In the genomic region with DNA sequence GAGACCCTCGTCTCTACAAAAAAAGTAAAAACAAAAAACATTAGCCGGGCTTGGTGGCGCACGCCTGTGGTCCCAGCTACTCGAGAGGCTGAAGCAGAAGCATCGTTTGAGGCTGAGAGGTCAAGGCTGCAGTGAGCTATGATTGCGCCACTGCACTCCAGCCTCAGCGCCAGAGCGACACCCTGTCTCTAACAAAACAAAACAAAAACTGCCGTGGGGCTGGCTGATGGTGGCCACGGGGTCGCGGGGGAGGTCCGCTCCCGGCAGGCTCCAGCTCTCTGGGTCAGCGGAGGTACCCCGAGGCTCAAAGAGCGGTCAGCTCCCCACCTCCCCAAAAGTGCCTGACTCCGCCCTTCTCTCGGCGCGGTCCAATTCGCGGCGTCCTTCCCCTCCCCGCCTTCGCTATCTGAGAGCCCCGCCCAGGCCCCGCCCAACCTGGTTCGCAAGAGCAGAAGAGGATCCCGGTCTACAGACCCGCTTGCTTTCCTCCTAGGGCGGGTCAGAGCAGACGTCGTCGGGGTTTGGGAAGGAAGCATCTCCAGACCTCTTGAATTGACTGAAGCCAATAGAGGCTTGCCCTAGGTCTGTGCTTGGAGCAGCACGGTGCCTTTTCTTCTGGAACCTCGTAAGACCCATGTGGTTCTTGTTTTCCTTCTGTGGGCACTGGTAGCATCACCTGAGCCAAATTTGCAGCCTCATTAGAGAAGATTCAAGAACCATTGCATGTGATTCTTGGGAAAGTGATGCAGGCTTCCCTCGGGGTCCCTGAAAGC, we compare ENCODE assay signal across 1 cellular context.
A peak's percentile ranks its signal among the peaks of the same experiment; 100 is the strongest.
TF ChIP-seq lines count a peak whose summit lies in the region.

No MANE protein-coding gene starts in this region.

TF ChIP-seq in H1, 55 proteins besides CTCF, POLR2A, EP300 and RAD21 (continued from another document):
- TF ChIP-seq SP4 (IDR thresholded peaks at IDR 0.05; ENCODE audit: low read length) (no peak), BACH1 (IDR thresholded peaks at IDR 0.05; ENCODE audit: low read length) (no peak), MAFK (IDR thresholded peaks at IDR 0.05; ENCODE audit: low read depth, low read length) (no peak), CREB1 (IDR thresholded peaks at IDR 0.05) (no peak), RFX5 (IDR thresholded peaks at IDR 0.05; ENCODE audit: borderline replicate concordance, low read depth, low read length) (no peak), CEBPB (IDR thresholded peaks at IDR 0.05; ENCODE audit: low read depth, low read length) (peak; percentile 73), BRCA1 (IDR thresholded peaks at IDR 0.05; ENCODE audit: low read depth, low read length) (no peak), SIX5 (IDR thresholded peaks at IDR 0.05; ENCODE audit: low read depth, low read length) (no peak), ASH2L (IDR thresholded peaks at IDR 0.05; ENCODE audit: low read length) (no peak), TBP (IDR thresholded peaks at IDR 0.05; ENCODE audit: low read depth, low read length) (peak; percentile 34; the same call in 1 of the 2 replicates), PHF8 (conservative IDR thresholded peaks at IDR 0.05; ENCODE audit: low read depth, low read length) (no peak), SUZ12 (IDR thresholded peaks at IDR 0.05; ENCODE audit: low read length) (peak; percentile 17; the same call in 1 of the 2 replicates), EZH2 (IDR thresholded peaks at IDR 0.05; ENCODE audit: low read depth, low read length, severe bottlenecking) (no peak), SP1 (IDR thresholded peaks at IDR 0.05; ENCODE audit: low read depth, low read length) (no peak), SRF (IDR thresholded peaks at IDR 0.05; ENCODE audit: low read depth, low read length) (no peak), SIN3A (conservative IDR thresholded peaks at IDR 0.05 in 1 of 2, IDR thresholded peaks at IDR 0.05 in 1 of 2; ENCODE audit: low read depth in 1 of 2, low read length in 2 of 2) (no peak), JUN (IDR thresholded peaks at IDR 0.05; ENCODE audit: low read depth, low read length) (no peak), TAF7 (optimal IDR thresholded peaks at IDR 0.05; ENCODE audit: borderline replicate concordance, low read depth, low read length) (no peak), RNF2 (IDR thresholded peaks at IDR 0.05; ENCODE audit: borderline replicate concordance, low read depth, low read length, missing control alignments, poor library complexity, severe bottlenecking) (peak; percentile 47), JUND (IDR thresholded peaks at IDR 0.05; ENCODE audit: low read length) (no peak), POLR2AphosphoS5 (IDR thresholded peaks at IDR 0.05; ENCODE audit: low read depth, low read length) (no peak), POU5F1 (IDR thresholded peaks at IDR 0.05; ENCODE audit: low read depth, low read length) (no peak), CHD7 (IDR thresholded peaks at IDR 0.05; ENCODE audit: insufficient replicate concordance, low read length) (no peak), KDM5A (IDR thresholded peaks at IDR 0.05; ENCODE audit: low read length) (no peak), NRF1 (IDR thresholded peaks at IDR 0.05; ENCODE audit: low read depth, low read length) (no peak), NANOG (IDR thresholded peaks at IDR 0.05; ENCODE audit: insufficient read depth, low read depth, low read length, poor library complexity, severe bottlenecking) (no peak), TCF12 (IDR thresholded peaks at IDR 0.05; ENCODE audit: low read depth, low read length) (no peak), ATF3 (IDR thresholded peaks at IDR 0.05; ENCODE audit: insufficient read depth, low read depth, low read length) (no peak), FOSL1 (IDR thresholded peaks at IDR 0.05; ENCODE audit: insufficient read depth, low read depth, low read length) (no peak), CHD1 (IDR thresholded peaks at IDR 0.05; ENCODE audit: low read depth, low read length) (no peak), TAF1 (IDR thresholded peaks at IDR 0.05; ENCODE audit: low read depth, low read length) (peak; percentile 60; the same call in 1 of the 2 replicates), KDM4A (IDR thresholded peaks at IDR 0.05; ENCODE audit: low read depth, low read length, severe bottlenecking) (peak; percentile 81), CHD2 (IDR thresholded peaks at IDR 0.05; ENCODE audit: low read length) (no peak), MAX (IDR thresholded peaks at IDR 0.05) (no peak), KDM1A (IDR thresholded peaks at IDR 0.05; ENCODE audit: borderline replicate concordance, low read length) (no peak), RBBP5 (IDR thresholded peaks at IDR 0.05; ENCODE audit: borderline replicate concordance, low read depth, low read length) (0 out of 2 replicates have a peak, but pooled peaks have one; percentile 47)
- TF ChIP-seq, protein P1, sequence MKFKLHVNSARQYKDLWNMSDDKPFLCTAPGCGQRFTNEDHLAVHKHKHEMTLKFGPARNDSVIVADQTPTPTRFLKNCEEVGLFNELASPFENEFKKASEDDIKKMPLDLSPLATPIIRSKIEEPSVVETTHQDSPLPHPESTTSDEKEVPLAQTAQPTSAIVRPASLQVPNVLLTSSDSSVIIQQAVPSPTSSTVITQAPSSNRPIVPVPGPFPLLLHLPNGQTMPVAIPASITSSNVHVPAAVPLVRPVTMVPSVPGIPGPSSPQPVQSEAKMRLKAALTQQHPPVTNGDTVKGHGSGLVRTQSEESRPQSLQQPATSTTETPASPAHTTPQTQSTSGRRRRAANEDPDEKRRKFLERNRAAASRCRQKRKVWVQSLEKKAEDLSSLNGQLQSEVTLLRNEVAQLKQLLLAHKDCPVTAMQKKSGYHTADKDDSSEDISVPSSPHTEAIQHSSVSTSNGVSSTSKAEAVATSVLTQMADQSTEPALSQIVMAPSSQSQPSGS (IDR thresholded peaks at IDR 0.05; ENCODE audit: low read length): no peak
- TF ChIP-seq, protein P2, sequence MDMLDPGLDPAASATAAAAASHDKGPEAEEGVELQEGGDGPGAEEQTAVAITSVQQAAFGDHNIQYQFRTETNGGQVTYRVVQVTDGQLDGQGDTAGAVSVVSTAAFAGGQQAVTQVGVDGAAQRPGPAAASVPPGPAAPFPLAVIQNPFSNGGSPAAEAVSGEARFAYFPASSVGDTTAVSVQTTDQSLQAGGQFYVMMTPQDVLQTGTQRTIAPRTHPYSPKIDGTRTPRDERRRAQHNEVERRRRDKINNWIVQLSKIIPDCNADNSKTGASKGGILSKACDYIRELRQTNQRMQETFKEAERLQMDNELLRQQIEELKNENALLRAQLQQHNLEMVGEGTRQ (IDR thresholded peaks at IDR 0.05; ENCODE audit: low read length): no peak
TF ChIP-seq in H1: peak in this region for 8.
